Comparison of ENCODE assay signal across 19 cellular contexts in the genomic region with DNA sequence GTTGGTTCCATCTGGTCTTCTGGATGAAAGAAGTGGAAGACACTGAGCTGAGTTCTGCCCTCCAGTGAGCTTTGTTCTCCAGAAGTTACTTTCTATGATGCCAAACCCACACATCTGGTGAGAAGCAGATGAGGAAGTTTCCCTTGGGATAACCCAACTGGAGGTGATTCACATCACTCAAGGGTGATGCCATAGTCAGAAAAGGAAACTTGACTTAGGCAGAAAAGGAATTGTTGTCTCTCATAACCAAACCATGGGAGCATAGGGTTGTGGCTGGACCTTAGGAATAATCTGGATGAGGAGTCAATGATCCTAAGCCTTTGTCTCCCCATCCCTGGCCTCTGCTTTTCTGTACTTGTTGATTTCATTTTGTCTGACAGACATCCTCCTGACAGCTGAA. TPM values are rescaled to one million over a fixed set of nuclear protein-coding genes. Genes with fewer than 3 reads are reported as not detected.
DNase-seq lines count a peak whose midpoint lies in the region; ATAC-seq and TF ChIP-seq lines count a peak whose summit lies in the region.
"Had no signal": no experiment of that assay in that cellular context is flagged by ENCODE, and none has a peak within 500 bp of the region (broad histone marks: within the 10 kb centered on the region; RNA-seq: fewer than 3 reads in every experiment).

No MANE protein-coding gene starts in this region.

- no peak for TF ChIP-seq POLR2A in gastrocnemius medialis (IDR thresholded peaks at IDR 0.05)

- ATAC-seq in central memory CD8-positive, alpha-beta T cell (replicated peaks; ENCODE audit: extremely low read depth, poor library complexity, severe bottlenecking) = no peak
- no peak for ATAC-seq in natural killer cell
- ATAC-seq in HG02970 (IDR thresholded peaks at IDR 0.05; ENCODE audit: low FRiP score, unreplicated experiment) = no peak
- ATAC-seq in GM21447 (IDR thresholded peaks at IDR 0.05; ENCODE audit: unreplicated experiment) = no peak
- ATAC-seq in gastrocnemius medialis = no peak
- ATAC-seq: naive thymus-derived CD8-positive, alpha-beta T cell; SK-N-SH treated with all-trans-retinoic acid at 6 μM for 48 hours had no signal

- TF ChIP-seq CTCF in natural killer cell (IDR thresholded peaks at IDR 0.05) (no peak), gastrocnemius medialis (IDR thresholded peaks at IDR 0.05 in 4 of 5, conservative IDR thresholded peaks at IDR 0.05 in 1 of 5) (no peak)

- H3K27me3 Mint-ChIP-seq in central memory CD8-positive, alpha-beta T cell = no peaks in the 10 kb centered on the region
- no peaks in the 10 kb centered on the region for H3K27me3 Mint-ChIP-seq in natural killer cell (ENCODE audit: low read depth in 2 of 2)
- H3K27me3 Mint-ChIP-seq: activated naive CD8-positive, alpha-beta T cell treated with anti-CD3 and anti-CD28 coated beads, Interleukin-2, amount 10 ng/mL, durations not matched to agents 7 days and 5 days; B cell; naive thymus-derived CD8-positive, alpha-beta T cell had no signal

- no peak overlapping the region for H3K27ac ChIP-seq in gastrocnemius medialis

- no peaks in the 10 kb centered on the region for H3K9me3 ChIP-seq in gastrocnemius medialis

- DNase-seq in Daoy (ENCODE audit: low read depth) (peak; percentile 65), HCEC 1CT (peak; percentile 60), natural killer cell (no peak), gastrocnemius medialis (no peak)
- no peak for DNase-seq in central memory CD8-positive, alpha-beta T cell (ENCODE audit: low spot score in 2 of 2)
- DNase-seq: activated CD4-positive, alpha-beta T cell treated with anti-CD3 and anti-CD28 coated beads for 48 hours; activated naive CD8-positive, alpha-beta T cell treated with anti-CD3 and anti-CD28 coated beads, Interleukin-2, amount 10 ng/mL, durations not matched to agents 7 days and 5 days; activated T-cell treated with anti-CD3 and anti-CD28 coated beads for 4 hours; dermis blood vessel endothelial cell; head of caudate nucleus; naive thymus-derived CD8-positive, alpha-beta T cell; NCI-H1436 treated with DMSO at 0.1 percent for 48 hours; NCI-H82; small intestine; stimulated activated CD4-positive, alpha-beta T cell treated with anti-CD3 and anti-CD28 coated beads, Interleukin-4, amount 100 ng/mL, for 1 hour had no signal

- no peaks in the 10 kb centered on the region for H3K9me3 Mint-ChIP-seq in central memory CD8-positive, alpha-beta T cell
- no peaks in the 10 kb centered on the region for H3K9me3 Mint-ChIP-seq in natural killer cell
- H3K9me3 Mint-ChIP-seq: activated naive CD8-positive, alpha-beta T cell treated with anti-CD3 and anti-CD28 coated beads, Interleukin-2, amount 10 ng/mL, durations not matched to agents 7 days and 5 days; naive thymus-derived CD8-positive, alpha-beta T cell had no signal

- H3K4me1 ChIP-seq in gastrocnemius medialis = peaks cover 15 to 33% of the 10 kb centered on the region in 2 donors

- no peaks in the 10 kb centered on the region for H3K27me3 ChIP-seq in gastrocnemius medialis

- no peak overlapping the region for H3K4me3 Mint-ChIP-seq in central memory CD8-positive, alpha-beta T cell
- H3K4me3 Mint-ChIP-seq in natural killer cell = no peak overlapping the region
- H3K4me3 Mint-ChIP-seq: activated naive CD8-positive, alpha-beta T cell treated with anti-CD3 and anti-CD28 coated beads, Interleukin-2, amount 10 ng/mL, durations not matched to agents 7 days and 5 days; B cell had no signal

- in situ Hi-C loops in gastrocnemius medialis (cut with MboI; ENCODE audit: low sequenced_read_pairs in 4 of 4) = no loop called here

- H3K4me3 ChIP-seq in gastrocnemius medialis = no peak overlapping the region

- peak overlapping the region; percentile 93 for H3K27ac Mint-ChIP-seq in central memory CD8-positive, alpha-beta T cell (ENCODE audit: low read depth)
- peak overlapping the region; percentile 90 to 92 for H3K27ac Mint-ChIP-seq in natural killer cell
- H3K27ac Mint-ChIP-seq: activated naive CD8-positive, alpha-beta T cell treated with anti-CD3 and anti-CD28 coated beads, Interleukin-2, amount 10 ng/mL, durations not matched to agents 7 days and 5 days had no signal

- peaks cover 70% of the 10 kb centered on the region for H3K4me1 Mint-ChIP-seq in central memory CD8-positive, alpha-beta T cell
- H3K4me1 Mint-ChIP-seq in natural killer cell = peaks cover 59 to 66% of the 10 kb centered on the region in 2 donors

- intact Hi-C loops in natural killer cell (cut with micrococcal nuclease) = no loop called here
- intact Hi-C loops in gastrocnemius medialis (cut with DNase I; ENCODE audit: low total_unique reads) = loop anchor here (5.0 kb wide), 1 partner anchor 210 kb away; no protein-coding TSS in a partner anchor

- H3K36me3 ChIP-seq in gastrocnemius medialis = no peaks in the 10 kb centered on the region

- peaks cover 4% of the 10 kb centered on the region for H3K36me3 Mint-ChIP-seq in central memory CD8-positive, alpha-beta T cell (ENCODE audit: insufficient read depth)
- H3K36me3 Mint-ChIP-seq in natural killer cell = no peaks in the 10 kb centered on the region

RNA-seq across cellular contexts. Expression of gene CDC42EP3, which starts 43.7 kb away (rescaled TPM):
- total RNA-seq in Daoy (2014; rRNA removed; shearing (Covaris generic)) = 47.8 and 50.5 TPM in 2 replicates
- 100 to 1,000 TPM in 1 of 3 donors, 10 to 100 TPM in 2; 73.9 to 105 (median 84.6) TPM for total RNA-seq in natural killer cell
- total RNA-seq in gastrocnemius medialis = 10 to 100 TPM; 20.0 to 90.6 (median 57.2) TPM

Comparison
In these comparisons a context has a peak if more than half of its experiments do, and no peak if none do; other contexts are left out.
1. DNase-seq: peak in Daoy (single experiment) and HCEC 1CT (single experiment); none in central memory CD8-positive, alpha-beta T cell (0 of 2), natural killer cell (single experiment) and gastrocnemius medialis (0 of 2).